In genomic region chr10:108167766-108168165, GRCh38 we compare ENCODE assay signal across 21 cellular contexts.
"Had no signal": no experiment of that assay in that cellular context is flagged by ENCODE, and none has a peak within 500 bp of the region (broad histone marks: within the 10 kb centered on the region; RNA-seq: fewer than 3 reads in every experiment).

No MANE protein-coding gene starts in this region.

- DNase-seq: KBM-7; MM.1S; NCI-H1092 treated with DMSO at 0.1 percent for 48 hours; NCI-H1436; NCI-H187; NCI-H2029; NCI-H2081 treated with DMSO at 0.1 percent for 48 hours; NCI-H2171; NCI-H226; NCI-H446; NCI-H510A; NCI-H524 treated with DMSO at 0.1 percent for 48 hours; NCI-H69; NCI-H774; NK-92 treated with Interleukin-12 subunit alpha and Interleukin-12 subunit beta, amount 100 ng/mL, for 24 hours; PC-3; SHP77; SK-N-SH; SW 1271 had no signal

- H3K9me3 ChIP-seq: SK-N-SH had no signal

- H3K4me2 ChIP-seq: SK-N-SH had no signal

- H3K27ac ChIP-seq: HL-60, RWPE1 had no signal

- H3K9me2 ChIP-seq: SK-N-SH had no signal

- H3K9ac ChIP-seq: SK-N-SH had no signal
